ENCODE assay signal across 10 cellular contexts in the genomic region with DNA sequence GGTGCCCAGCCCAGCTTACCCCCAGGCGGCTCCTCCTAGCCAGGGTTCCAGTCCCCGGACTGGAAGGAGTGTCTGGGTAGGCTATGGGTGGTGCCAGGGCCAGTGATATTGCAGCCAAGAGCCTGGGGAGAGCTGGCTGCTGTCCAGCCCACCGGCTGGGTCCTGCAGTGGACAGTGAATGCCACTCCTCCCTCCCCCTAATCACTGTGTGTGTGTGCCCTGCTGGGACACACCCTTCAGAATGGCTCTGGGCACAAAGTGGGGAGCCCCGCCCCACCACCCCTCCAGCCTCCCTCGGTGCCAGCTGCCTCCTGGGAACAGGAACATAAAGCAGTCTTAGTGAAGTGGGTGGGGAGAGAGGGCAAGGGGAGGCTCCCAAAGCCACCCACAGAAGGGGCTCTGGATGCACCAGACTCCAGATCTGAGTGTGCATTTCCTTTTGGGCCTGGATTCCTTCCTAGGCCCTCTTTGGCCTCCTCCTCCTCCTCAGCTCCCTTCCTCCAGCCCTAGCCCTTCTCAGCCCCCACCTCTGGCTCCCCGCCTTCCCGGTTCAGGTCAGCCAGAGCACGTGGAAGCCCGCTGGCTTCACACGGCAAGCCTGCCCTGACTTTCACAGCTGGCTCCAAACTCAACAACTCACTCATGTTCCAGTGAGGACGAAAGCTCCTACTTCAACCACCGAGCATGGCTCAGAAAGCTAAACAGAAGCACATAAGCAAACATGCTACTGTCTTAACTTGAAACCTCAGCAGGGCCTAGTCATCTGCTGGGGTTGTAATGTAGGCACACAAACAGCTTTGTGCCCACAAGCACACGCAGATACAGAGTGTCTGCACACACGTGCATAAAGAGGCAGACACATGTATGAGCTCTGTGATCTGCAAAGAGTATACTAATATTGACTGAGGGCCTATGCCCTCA.
DNase-seq lines count a peak whose midpoint lies in the region; ATAC-seq and TF ChIP-seq lines count a peak whose summit lies in the region.
"Had no signal": no experiment of that assay in that cellular context is flagged by ENCODE, and none has a peak within 500 bp of the region (broad histone marks: within the 10 kb centered on the region; RNA-seq: fewer than 3 reads in every experiment).

No MANE protein-coding gene starts in this region.

- H3K4me1 Mint-ChIP-seq in MCF 10A (ENCODE audit: insufficient read depth, unreplicated experiment): peaks cover 32% of the 10 kb centered on the region

- no peak overlapping the region for H3K27ac Mint-ChIP-seq in MCF 10A (ENCODE audit: low read depth, unreplicated experiment)

- no TSS peak for BruUV-seq in MCF 10A (replicated peaks; lab: Mats Ljungman, UMichigan)

- no peak for TF ChIP-seq CTCF in MCF 10A (IDR thresholded peaks at IDR 0.05; ENCODE audit: unreplicated experiment)

- H3K9me3 Mint-ChIP-seq in MCF 10A (ENCODE audit: unreplicated experiment): no peaks in the 10 kb centered on the region

- no peak overlapping the region for H3K4me3 Mint-ChIP-seq in MCF 10A (ENCODE audit: unreplicated experiment)

- POLR2A ChIA-PET in MCF 10A (lab: Yijun Ruan, JAX): interaction anchor here (0.6 to 2.4 kb wide), 4 partner anchors 13 to 209 kb away, joined by 3 to 7 read pairs (median 4); no protein-coding TSS in a partner anchor

- H3K27me3 Mint-ChIP-seq in MCF 10A (ENCODE audit: insufficient read depth, unreplicated experiment): no peaks in the 10 kb centered on the region

- no peak for ATAC-seq in HG03159 (IDR thresholded peaks at IDR 0.05; ENCODE audit: unreplicated experiment)

- H3K36me3 Mint-ChIP-seq in MCF 10A (ENCODE audit: insufficient read depth, unreplicated experiment): no peaks in the 10 kb centered on the region

- DNase-seq in A172 (ENCODE audit: low spot score) (peak; percentile 60), NCI-H2029 (lab: John Stamatoyannopoulos, UW) (peak; percentile 76), MCF 10A (ENCODE audit: unreplicated experiment) (peak; percentile 85), myocyte (ENCODE audit: low read depth) (peak; percentile 82), T-helper 1 cell (no peak), 8988T (no peak), ecto neural progenitor cell (ENCODE audit: low spot score) (no peak)
- DNase-seq: activated CD8-positive, alpha-beta memory T cell treated with anti-CD3 and anti-CD28 coated beads, Interleukin-2, amount 50 U/mL, for 4 hours; MV-4-11 had no signal

- CTCF ChIA-PET in MCF 10A (lab: Yijun Ruan, JAX): interaction anchor here (0.6 to 0.9 kb wide), 3 partner anchors 98 to 269 kb away, joined by 3 to 6 read pairs (median 4); no protein-coding TSS in a partner anchor

- intact Hi-C loops in MCF 10A (cut with micrococcal nuclease): no loop called here

Comparison
In these comparisons a context has a peak if more than half of its experiments do, and no peak if none do; other contexts are left out.
1. DNase-seq: peak in A172 (single experiment), NCI-H2029 (single experiment), MCF 10A (single experiment) and myocyte (single experiment); none in T-helper 1 cell (0 of 5), 8988T (single experiment) and ecto neural progenitor cell (single experiment).